In the genomic region with DNA sequence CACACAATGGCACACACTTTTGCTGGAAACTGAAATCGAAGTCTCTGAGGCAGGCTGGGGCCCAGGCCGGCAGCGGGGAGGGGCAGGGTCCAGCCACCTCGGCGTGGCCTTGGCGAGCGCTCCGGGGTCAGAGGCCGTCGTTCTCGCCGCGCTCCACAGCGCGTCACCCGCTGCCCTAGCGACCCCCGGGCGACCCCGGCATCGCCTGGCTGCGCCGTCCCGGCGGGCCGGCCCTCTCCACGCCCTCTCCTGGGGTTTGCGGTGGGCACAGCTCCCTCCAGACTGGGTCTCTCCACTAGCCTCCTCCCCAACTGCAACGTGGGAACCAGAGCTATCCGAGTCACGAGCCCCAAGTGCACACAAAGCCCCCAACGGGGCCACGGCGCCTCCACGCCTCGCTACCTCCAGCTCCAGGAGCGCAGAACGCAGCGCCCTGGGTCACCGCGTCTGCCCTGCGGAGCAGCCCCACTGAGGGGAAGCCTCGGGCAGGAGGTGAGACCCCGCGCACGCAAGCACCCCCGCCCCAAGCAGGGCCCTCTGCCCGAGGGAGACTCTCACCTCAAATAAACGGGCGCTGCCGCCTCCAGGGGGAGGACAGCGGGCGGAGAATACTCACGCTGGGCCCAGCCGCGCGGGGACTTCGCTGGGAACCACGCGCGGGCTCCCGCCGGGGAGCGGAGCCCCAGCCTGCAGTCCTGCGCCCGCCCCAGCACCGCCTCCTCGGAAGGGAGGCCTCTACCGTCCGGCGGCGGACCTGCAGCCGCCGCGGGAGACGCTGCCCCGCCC, we compare ENCODE assay signal across 1 cellular context.
A peak's percentile ranks its signal among the peaks of the same experiment; 100 is the strongest.
TF ChIP-seq lines count a peak whose summit lies in the region.

No MANE protein-coding gene starts in this region.

TF ChIP-seq in HepG2, 621 proteins besides CTCF, POLR2A, EP300 and RAD21 (continued from another document and continues in another):
- TF ChIP-seq ADNP (CRISPR knock-in tag; IDR thresholded peaks at IDR 0.05), result no peak
- peak; percentile 70; the same call in 1 of the 2 replicates for TF ChIP-seq KMT2A (CRISPR knock-in tag; IDR thresholded peaks at IDR 0.05)
- TF ChIP-seq CBX2 (IDR thresholded peaks at IDR 0.05; ENCODE audit: low read depth, low read length), result no peak
- TF ChIP-seq CBX2 (CRISPR knock-in tag; IDR thresholded peaks at IDR 0.05; ENCODE audit: low read depth), result no peak
- 0 out of 2 replicates have a peak, but pooled peaks have one; percentile 27 for TF ChIP-seq ZNF232 (CRISPR knock-in tag; IDR thresholded peaks at IDR 0.05; ENCODE audit: borderline replicate concordance)
- no peak for TF ChIP-seq ELF4 (CRISPR knock-in tag; IDR thresholded peaks at IDR 0.05; ENCODE audit: borderline replicate concordance)
- TF ChIP-seq, protein P1, sequence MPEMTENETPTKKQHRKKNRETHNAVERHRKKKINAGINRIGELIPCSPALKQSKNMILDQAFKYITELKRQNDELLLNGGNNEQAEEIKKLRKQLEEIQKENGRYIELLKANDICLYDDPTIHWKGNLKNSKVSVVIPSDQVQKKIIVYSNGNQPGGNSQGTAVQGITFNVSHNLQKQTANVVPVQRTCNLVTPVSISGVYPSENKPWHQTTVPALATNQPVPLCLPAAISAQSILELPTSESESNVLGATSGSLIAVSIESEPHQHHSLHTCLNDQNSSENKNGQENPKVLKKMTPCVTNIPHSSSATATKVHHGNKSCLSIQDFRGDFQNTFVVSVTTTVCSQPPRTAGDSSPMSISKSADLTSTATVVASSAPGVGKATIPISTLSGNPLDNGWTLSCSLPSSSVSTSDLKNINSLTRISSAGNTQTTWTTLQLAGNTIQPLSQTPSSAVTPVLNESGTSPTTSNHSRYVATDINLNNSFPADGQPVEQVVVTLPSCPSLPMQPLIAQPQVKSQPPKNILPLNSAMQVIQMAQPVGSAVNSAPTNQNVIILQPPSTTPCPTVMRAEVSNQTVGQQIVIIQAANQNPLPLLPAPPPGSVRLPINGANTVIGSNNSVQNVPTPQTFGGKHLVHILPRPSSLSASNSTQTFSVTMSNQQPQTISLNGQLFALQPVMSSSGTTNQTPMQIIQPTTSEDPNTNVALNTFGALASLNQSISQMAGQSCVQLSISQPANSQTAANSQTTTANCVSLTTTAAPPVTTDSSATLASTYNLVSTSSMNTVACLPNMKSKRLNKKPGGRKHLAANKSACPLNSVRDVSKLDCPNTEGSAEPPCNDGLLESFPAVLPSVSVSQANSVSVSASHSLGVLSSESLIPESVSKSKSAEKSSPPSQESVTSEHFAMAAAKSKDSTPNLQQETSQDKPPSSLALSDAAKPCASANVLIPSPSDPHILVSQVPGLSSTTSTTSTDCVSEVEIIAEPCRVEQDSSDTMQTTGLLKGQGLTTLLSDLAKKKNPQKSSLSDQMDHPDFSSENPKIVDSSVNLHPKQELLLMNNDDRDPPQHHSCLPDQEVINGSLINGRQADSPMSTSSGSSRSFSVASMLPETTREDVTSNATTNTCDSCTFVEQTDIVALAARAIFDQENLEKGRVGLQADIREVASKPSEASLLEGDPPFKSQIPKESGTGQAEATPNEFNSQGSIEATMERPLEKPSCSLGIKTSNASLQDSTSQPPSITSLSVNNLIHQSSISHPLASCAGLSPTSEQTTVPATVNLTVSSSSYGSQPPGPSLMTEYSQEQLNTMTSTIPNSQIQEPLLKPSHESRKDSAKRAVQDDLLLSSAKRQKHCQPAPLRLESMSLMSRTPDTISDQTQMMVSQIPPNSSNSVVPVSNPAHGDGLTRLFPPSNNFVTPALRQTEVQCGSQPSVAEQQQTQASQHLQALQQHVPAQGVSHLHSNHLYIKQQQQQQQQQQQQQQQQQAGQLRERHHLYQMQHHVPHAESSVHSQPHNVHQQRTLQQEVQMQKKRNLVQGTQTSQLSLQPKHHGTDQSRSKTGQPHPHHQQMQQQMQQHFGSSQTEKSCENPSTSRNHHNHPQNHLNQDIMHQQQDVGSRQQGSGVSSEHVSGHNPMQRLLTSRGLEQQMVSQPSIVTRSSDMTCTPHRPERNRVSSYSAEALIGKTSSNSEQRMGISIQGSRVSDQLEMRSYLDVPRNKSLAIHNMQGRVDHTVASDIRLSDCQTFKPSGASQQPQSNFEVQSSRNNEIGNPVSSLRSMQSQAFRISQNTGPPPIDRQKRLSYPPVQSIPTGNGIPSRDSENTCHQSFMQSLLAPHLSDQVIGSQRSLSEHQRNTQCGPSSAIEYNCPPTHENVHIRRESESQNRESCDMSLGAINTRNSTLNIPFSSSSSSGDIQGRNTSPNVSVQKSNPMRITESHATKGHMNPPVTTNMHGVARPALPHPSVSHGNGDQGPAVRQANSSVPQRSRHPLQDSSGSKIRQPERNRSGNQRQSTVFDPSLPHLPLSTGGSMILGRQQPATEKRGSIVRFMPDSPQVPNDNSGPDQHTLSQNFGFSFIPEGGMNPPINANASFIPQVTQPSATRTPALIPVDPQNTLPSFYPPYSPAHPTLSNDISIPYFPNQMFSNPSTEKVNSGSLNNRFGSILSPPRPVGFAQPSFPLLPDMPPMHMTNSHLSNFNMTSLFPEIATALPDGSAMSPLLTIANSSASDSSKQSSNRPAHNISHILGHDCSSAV (CRISPR knock-in tag; IDR thresholded peaks at IDR 0.05; ENCODE audit: borderline replicate concordance), result no peak
- TF ChIP-seq ZSCAN30 (CRISPR knock-in tag; IDR thresholded peaks at IDR 0.05), result no peak
- peak; percentile 14 for TF ChIP-seq YY1 (IDR thresholded peaks at IDR 0.05; ENCODE audit: insufficient read depth, insufficient replicate concordance, low read depth, low read length)
- TF ChIP-seq, protein P2, sequence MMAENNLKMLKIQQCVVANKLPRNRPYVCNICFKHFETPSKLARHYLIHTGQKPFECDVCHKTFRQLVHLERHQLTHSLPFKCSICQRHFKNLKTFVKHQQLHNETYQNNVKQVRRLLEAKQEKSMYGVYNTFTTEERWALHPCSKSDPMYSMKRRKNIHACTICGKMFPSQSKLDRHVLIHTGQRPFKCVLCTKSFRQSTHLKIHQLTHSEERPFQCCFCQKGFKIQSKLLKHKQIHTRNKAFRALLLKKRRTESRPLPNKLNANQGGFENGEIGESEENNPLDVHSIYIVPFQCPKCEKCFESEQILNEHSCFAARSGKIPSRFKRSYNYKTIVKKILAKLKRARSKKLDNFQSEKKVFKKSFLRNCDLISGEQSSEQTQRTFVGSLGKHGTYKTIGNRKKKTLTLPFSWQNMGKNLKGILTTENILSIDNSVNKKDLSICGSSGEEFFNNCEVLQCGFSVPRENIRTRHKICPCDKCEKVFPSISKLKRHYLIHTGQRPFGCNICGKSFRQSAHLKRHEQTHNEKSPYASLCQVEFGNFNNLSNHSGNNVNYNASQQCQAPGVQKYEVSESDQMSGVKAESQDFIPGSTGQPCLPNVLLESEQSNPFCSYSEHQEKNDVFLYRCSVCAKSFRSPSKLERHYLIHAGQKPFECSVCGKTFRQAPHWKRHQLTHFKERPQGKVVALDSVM (CRISPR knock-in tag; IDR thresholded peaks at IDR 0.05), result no peak
- TF ChIP-seq, protein P3, sequence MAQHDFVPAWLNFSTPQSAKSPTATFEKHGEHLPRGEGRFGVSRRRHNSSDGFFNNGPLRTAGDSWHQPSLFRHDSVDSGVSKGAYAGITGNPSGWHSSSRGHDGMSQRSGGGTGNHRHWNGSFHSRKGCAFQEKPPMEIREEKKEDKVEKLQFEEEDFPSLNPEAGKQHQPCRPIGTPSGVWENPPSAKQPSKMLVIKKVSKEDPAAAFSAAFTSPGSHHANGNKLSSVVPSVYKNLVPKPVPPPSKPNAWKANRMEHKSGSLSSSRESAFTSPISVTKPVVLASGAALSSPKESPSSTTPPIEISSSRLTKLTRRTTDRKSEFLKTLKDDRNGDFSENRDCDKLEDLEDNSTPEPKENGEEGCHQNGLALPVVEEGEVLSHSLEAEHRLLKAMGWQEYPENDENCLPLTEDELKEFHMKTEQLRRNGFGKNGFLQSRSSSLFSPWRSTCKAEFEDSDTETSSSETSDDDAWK (CRISPR knock-in tag; IDR thresholded peaks at IDR 0.05), result no peak
- TF ChIP-seq, protein P4, sequence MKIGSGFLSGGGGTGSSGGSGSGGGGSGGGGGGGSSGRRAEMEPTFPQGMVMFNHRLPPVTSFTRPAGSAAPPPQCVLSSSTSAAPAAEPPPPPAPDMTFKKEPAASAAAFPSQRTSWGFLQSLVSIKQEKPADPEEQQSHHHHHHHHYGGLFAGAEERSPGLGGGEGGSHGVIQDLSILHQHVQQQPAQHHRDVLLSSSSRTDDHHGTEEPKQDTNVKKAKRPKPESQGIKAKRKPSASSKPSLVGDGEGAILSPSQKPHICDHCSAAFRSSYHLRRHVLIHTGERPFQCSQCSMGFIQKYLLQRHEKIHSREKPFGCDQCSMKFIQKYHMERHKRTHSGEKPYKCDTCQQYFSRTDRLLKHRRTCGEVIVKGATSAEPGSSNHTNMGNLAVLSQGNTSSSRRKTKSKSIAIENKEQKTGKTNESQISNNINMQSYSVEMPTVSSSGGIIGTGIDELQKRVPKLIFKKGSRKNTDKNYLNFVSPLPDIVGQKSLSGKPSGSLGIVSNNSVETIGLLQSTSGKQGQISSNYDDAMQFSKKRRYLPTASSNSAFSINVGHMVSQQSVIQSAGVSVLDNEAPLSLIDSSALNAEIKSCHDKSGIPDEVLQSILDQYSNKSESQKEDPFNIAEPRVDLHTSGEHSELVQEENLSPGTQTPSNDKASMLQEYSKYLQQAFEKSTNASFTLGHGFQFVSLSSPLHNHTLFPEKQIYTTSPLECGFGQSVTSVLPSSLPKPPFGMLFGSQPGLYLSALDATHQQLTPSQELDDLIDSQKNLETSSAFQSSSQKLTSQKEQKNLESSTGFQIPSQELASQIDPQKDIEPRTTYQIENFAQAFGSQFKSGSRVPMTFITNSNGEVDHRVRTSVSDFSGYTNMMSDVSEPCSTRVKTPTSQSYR (CRISPR knock-in tag; IDR thresholded peaks at IDR 0.05; ENCODE audit: borderline replicate concordance), result no peak; the same call in 1 of the 2 replicates
- peak; percentile 54; the same call in 1 of the 2 replicates for TF ChIP-seq SALL2 (CRISPR knock-in tag; IDR thresholded peaks at IDR 0.05)
- TF ChIP-seq, protein P5, sequence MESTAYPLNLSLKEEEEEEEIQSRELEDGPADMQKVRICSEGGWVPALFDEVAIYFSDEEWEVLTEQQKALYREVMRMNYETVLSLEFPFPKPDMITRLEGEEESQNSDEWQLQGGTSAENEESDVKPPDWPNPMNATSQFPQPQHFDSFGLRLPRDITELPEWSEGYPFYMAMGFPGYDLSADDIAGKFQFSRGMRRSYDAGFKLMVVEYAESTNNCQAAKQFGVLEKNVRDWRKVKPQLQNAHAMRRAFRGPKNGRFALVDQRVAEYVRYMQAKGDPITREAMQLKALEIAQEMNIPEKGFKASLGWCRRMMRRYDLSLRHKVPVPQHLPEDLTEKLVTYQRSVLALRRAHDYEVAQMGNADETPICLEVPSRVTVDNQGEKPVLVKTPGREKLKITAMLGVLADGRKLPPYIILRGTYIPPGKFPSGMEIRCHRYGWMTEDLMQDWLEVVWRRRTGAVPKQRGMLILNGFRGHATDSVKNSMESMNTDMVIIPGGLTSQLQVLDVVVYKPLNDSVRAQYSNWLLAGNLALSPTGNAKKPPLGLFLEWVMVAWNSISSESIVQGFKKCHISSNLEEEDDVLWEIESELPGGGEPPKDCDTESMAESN (CRISPR knock-in tag; conservative IDR thresholded peaks at IDR 0.05), result no peak
- TF ChIP-seq HIVEP1 (CRISPR knock-in tag; IDR thresholded peaks at IDR 0.05), result peak; percentile 39; the same call in 1 of the 2 replicates
- TF ChIP-seq, protein P6, sequence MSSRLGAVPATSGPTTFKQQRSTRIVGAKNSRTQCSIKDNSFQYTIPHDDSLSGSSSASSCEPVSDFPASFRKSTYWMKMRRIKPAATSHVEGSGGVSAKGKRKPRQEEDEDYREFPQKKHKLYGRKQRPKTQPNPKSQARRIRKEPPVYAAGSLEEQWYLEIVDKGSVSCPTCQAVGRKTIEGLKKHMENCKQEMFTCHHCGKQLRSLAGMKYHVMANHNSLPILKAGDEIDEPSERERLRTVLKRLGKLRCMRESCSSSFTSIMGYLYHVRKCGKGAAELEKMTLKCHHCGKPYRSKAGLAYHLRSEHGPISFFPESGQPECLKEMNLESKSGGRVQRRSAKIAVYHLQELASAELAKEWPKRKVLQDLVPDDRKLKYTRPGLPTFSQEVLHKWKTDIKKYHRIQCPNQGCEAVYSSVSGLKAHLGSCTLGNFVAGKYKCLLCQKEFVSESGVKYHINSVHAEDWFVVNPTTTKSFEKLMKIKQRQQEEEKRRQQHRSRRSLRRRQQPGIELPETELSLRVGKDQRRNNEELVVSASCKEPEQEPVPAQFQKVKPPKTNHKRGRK (CRISPR knock-in tag; IDR thresholded peaks at IDR 0.05), result no peak
- TF ChIP-seq ZBTB3 (CRISPR knock-in tag; IDR thresholded peaks at IDR 0.05; ENCODE audit: borderline replicate concordance, low read depth), result no peak
- no peak; the same call in 1 of the 2 replicates for TF ChIP-seq SRY (CRISPR knock-in tag; IDR thresholded peaks at IDR 0.05)
- TF ChIP-seq TEAD2 (CRISPR knock-in tag; IDR thresholded peaks at IDR 0.05), result no peak
- no peak for TF ChIP-seq U2AF1 (optimal IDR thresholded peaks at IDR 0.05; ENCODE audit: low read depth, low read length)
- no peak for TF ChIP-seq CC2D1A (CRISPR knock-in tag; IDR thresholded peaks at IDR 0.05)
- TF ChIP-seq ZNF143 (CRISPR knock-in tag; IDR thresholded peaks at IDR 0.05), result no peak
- TF ChIP-seq TAF1 (CRISPR knock-in tag; IDR thresholded peaks at IDR 0.05), result peak; percentile 67; the same call in 1 of the 2 replicates
- no peak for TF ChIP-seq ZBTB38 (CRISPR knock-in tag; IDR thresholded peaks at IDR 0.05)
- TF ChIP-seq, protein P7, sequence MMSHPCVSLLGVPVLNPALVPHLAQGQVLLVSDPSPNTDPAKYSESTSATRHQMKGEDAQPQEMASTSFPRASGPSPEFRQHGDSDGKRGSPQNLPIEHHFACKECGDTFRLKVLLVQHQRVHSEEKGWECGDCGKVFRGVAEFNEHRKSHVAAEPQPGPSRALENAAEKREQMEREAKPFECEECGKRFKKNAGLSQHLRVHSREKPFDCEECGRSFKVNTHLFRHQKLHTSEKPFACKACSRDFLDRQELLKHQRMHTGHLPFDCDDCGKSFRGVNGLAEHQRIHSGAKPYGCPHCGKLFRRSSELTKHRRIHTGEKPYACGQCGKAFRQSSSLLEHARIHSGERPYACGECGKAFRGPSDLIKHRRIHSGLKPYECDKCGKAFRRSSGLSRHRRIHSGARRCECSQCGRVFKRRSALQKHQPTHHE (CRISPR knock-in tag; IDR thresholded peaks at IDR 0.05; ENCODE audit: borderline replicate concordance), result 0 out of 2 replicates have a peak, but pooled peaks have one; percentile 16
- no peak for TF ChIP-seq FOXO1 (CRISPR knock-in tag; IDR thresholded peaks at IDR 0.05)
